In the genomic region with DNA sequence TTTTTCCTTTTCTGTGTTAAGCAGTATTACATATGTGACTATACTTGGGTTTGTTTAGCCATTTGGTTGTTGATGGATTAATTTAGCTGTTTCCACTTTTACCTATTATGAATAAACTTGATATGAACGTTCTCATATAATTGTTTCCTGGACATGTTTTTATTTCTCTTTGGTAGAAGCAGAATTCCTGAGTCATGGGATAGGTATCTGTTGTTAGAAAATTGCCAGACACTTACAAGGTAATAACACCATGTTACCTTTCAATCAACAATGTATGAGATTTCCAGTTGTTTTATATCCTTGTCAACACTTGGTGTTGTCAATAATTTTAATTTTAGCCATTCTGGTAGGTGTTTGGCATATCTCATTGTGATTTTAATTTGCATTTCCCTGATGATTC, we compare ENCODE assay signal across 22 cellular contexts.
DNase-seq lines count a peak whose midpoint lies in the region; ATAC-seq, FAIRE-seq and TF ChIP-seq lines count a peak whose summit lies in the region.
"Had no signal": no experiment of that assay in that cellular context is flagged by ENCODE, and none has a peak within 500 bp of the region (broad histone marks: within the 10 kb centered on the region; RNA-seq: fewer than 3 reads in every experiment).

No MANE protein-coding gene starts in this region.

- H3K27me3 ChIP-seq in bronchial epithelial cell (ENCODE audit: control insufficient read depth, insufficient read depth, low read length) (no peaks in the 10 kb centered on the region), foreskin keratinocyte (no peaks in the 10 kb centered on the region)
- H3K27me3 ChIP-seq: BE2C, BLaER1 had no signal

- no peak overlapping the region for H3K4me3 ChIP-seq in bronchial epithelial cell (ENCODE audit: low read depth, low read length)
- H3K4me3 ChIP-seq: BLaER1 had no signal

- no peaks in the 10 kb centered on the region for H3K4me1 ChIP-seq in foreskin keratinocyte
- H3K4me1 ChIP-seq: BE2C, BLaER1 had no signal

- no peak overlapping the region for H3K4me3 Mint-ChIP-seq in T-helper 17 cell
- H3K4me3 Mint-ChIP-seq: CD14-positive monocyte; CD4-positive, alpha-beta memory T cell; CD4-positive, CD25-positive, alpha-beta regulatory T cell; CD8-positive, alpha-beta memory T cell had no signal

- no peaks in the 10 kb centered on the region for H3K27me3 Mint-ChIP-seq in T-helper 17 cell
- H3K27me3 Mint-ChIP-seq: CD4-positive, alpha-beta memory T cell; CD4-positive, CD25-positive, alpha-beta regulatory T cell; CD8-positive, alpha-beta memory T cell had no signal

- H3K27ac Mint-ChIP-seq in T-helper 17 cell = no peak overlapping the region
- H3K27ac Mint-ChIP-seq: CD14-positive monocyte; CD4-positive, alpha-beta memory T cell; CD4-positive, CD25-positive, alpha-beta regulatory T cell; CD8-positive, alpha-beta memory T cell had no signal

- no peak for TF ChIP-seq CTCF in D721Med (IDR thresholded peaks at IDR 0.05; ENCODE audit: insufficient read depth, missing control alignments)
- no peak for TF ChIP-seq CTCF in bronchial epithelial cell (IDR thresholded peaks at IDR 0.05; ENCODE audit: insufficient read depth, low read length, severe bottlenecking)
- no peak for TF ChIP-seq CTCF in foreskin keratinocyte (conservative IDR thresholded peaks at IDR 0.05)

- no peaks in the 10 kb centered on the region for H3K36me3 ChIP-seq in bronchial epithelial cell (ENCODE audit: control insufficient read depth, insufficient read depth, low read length)
- H3K36me3 ChIP-seq: BE2C, BLaER1 had no signal

- no peaks in the 10 kb centered on the region for H3K36me3 Mint-ChIP-seq in T-helper 17 cell (ENCODE audit: low read depth)
- H3K36me3 Mint-ChIP-seq: CD14-positive monocyte; CD4-positive, alpha-beta memory T cell; CD4-positive, CD25-positive, alpha-beta regulatory T cell; CD8-positive, alpha-beta memory T cell had no signal

- DNase-seq in D721Med (ENCODE audit: insufficient read length, low spot score) (no peak), bronchial epithelial cell (ENCODE audit: low read depth) (peak; percentile 62), foreskin keratinocyte (peak in 1 of 2 donors; percentile 57), activated T-cell treated with anti-CD3 and anti-CD28 coated beads for 4 hours (no peak), T-helper 17 cell (no peak)
- no peak for DNase-seq in stimulated activated CD4-positive, alpha-beta T cell treated with anti-CD3 and anti-CD28 coated beads, Interleukin-2, amount 100 ng/mL, for 24 hours
- DNase-seq: 8988T; ACHN; BE2C; C1 segment of cervical spinal cord; CD4-positive, alpha-beta memory T cell; CD4-positive, CD25-positive, alpha-beta regulatory T cell; CD8-positive, alpha-beta memory T cell; COR-L47; DMS79 treated with DMSO at 0.1 percent for 48 hours; GF-D8 had no signal

- H3K9me3 ChIP-seq in T-helper 17 cell (ENCODE audit: control insufficient read depth, low read length, poor library complexity, severe bottlenecking) = no peaks in the 10 kb centered on the region
- H3K9me3 ChIP-seq: BE2C, BLaER1 had no signal

- no peaks in the 10 kb centered on the region for H3K4me1 Mint-ChIP-seq in T-helper 17 cell
- H3K4me1 Mint-ChIP-seq: CD14-positive monocyte; CD4-positive, alpha-beta memory T cell; CD4-positive, CD25-positive, alpha-beta regulatory T cell; CD8-positive, alpha-beta memory T cell had no signal

- FAIRE-seq in D721Med (lab: Jason Lieb, UNC) = peak; percentile 46
- FAIRE-seq in bronchial epithelial cell (lab: Jason Lieb, UNC) = no peak
- FAIRE-seq: A204.1, G401.6, GM12891, GM18507 had no signal

- no peak overlapping the region for H3K27ac ChIP-seq in foreskin keratinocyte
- H3K27ac ChIP-seq: BLaER1 had no signal

- ATAC-seq in foreskin keratinocyte (peak; percentile 34), T-helper 17 cell (no peak)
